Comparison of ENCODE assay signal across 7 cellular contexts in genomic region chr7:36037121-36037662, GRCh38.
A peak's percentile ranks its signal among the peaks of the same experiment; 100 is the strongest.
DNase-seq lines count a peak whose midpoint lies in the region; ATAC-seq, FAIRE-seq and TF ChIP-seq lines count a peak whose summit lies in the region.

No MANE protein-coding gene starts in this region.

- FAIRE-seq in K562 (lab: Jason Lieb, UNC) (no peak), keratinocyte (lab: Jason Lieb, UNC) (peak; percentile 93)

- POLR2A ChIA-PET in K562 (lab: Yijun Ruan, JAX): no interaction called here
- POLR2A ChIA-PET in activated CD8-positive, alpha-beta T cell treated with anti-CD3 and anti-CD28 coated beads, Interleukin-2, amount 10 ng/mL, durations not matched to agents 7 days and 5 days (lab: Charles Lee): no interaction called here

- no peaks in the 10 kb centered on the region for H3K36me3 ChIP-seq in K562 (ENCODE audit: control insufficient read depth, insufficient read depth, low read length)
- H3K36me3 ChIP-seq in keratinocyte (ENCODE audit: control insufficient read depth in 2 of 2, extremely low read depth in 1 of 2, insufficient read depth in 2 of 2, low read length in 2 of 2): no peaks in the 10 kb centered on the region
- no peaks in the 10 kb centered on the region for H3K36me3 ChIP-seq in thoracic aorta

- no peaks in the 10 kb centered on the region for H3K9me3 ChIP-seq in K562 (replicated peaks; ENCODE audit: control insufficient read depth, insufficient read depth, low read depth, low read length)
- H3K9me3 ChIP-seq in keratinocyte (ENCODE audit: control insufficient read depth, low read depth, low read length): no peaks in the 10 kb centered on the region
- no peaks in the 10 kb centered on the region for H3K9me3 ChIP-seq in thoracic aorta

- no peak for ATAC-seq in K562
- peak; percentile 73 for ATAC-seq in thoracic aorta (ENCODE audit: insufficient number of reproducible peaks, low FRiP score, low read depth)
- ATAC-seq in activated CD8-positive, alpha-beta T cell treated with anti-CD3 and anti-CD28 coated beads, Interleukin-2, amount 10 ng/mL, durations not matched to agents 7 days and 5 days: no peak

- 2% methylated on average over 11 of the region's 11 CpGs for WGBS in K562 (ENCODE audit: insufficient coverage, low coverage, missing lambda C conversion rate)

- no peak overlapping the region for H3K4me3 ChIP-seq in K562
- H3K4me3 ChIP-seq in keratinocyte (ENCODE audit: control insufficient read depth in 2 of 3, extremely low read depth in 1 of 3, insufficient read depth in 2 of 3, low read depth in 1 of 3, low read length in 3 of 3): no peak overlapping the region
- H3K4me3 ChIP-seq in thoracic aorta: peak overlapping the region; percentile 53

- H3K9me3 Mint-ChIP-seq in activated CD8-positive, alpha-beta T cell treated with anti-CD3 and anti-CD28 coated beads, Interleukin-2, amount 10 ng/mL, durations not matched to agents 7 days and 5 days (ENCODE audit: insufficient read depth): no peaks in the 10 kb centered on the region

- no peak overlapping the region for H3K27ac Mint-ChIP-seq in activated CD8-positive, alpha-beta T cell treated with anti-CD3 and anti-CD28 coated beads, Interleukin-2, amount 10 ng/mL, durations not matched to agents 7 days and 5 days

- no peaks in the 10 kb centered on the region for H3K36me3 Mint-ChIP-seq in activated CD8-positive, alpha-beta T cell treated with anti-CD3 and anti-CD28 coated beads, Interleukin-2, amount 10 ng/mL, durations not matched to agents 7 days and 5 days (ENCODE audit: low read depth)

- CTCF ChIA-PET in K562 (lab: Yijun Ruan, JAX; ENCODE audit: low intra/inter-chr PET ratio): no interaction called here
- CTCF ChIA-PET in activated CD8-positive, alpha-beta T cell treated with anti-CD3 and anti-CD28 coated beads, Interleukin-2, amount 10 ng/mL, durations not matched to agents 7 days and 5 days (lab: Charles Lee): no interaction called here

- H3K9ac ChIP-seq in K562 (ENCODE audit: insufficient read depth in 1 of 2, low read depth in 2 of 2, low read length in 2 of 2): no peak overlapping the region
- peak overlapping the region; percentile 20 for H3K9ac ChIP-seq in keratinocyte (ENCODE audit: control insufficient read depth, extremely low read depth, insufficient read depth, low read length)

- intact Hi-C loops in K562 (cut with micrococcal nuclease): no loop called here

- TF ChIP-seq CTCF in K562 (IDR thresholded peaks at IDR 0.05 in 2 of 3, conservative IDR thresholded peaks at IDR 0.05 in 1 of 3; ENCODE audit: insufficient read depth in 2 of 3, low read depth in 1 of 3, low read length in 3 of 3): no peak
- TF ChIP-seq CTCF in keratinocyte (optimal IDR thresholded peaks at IDR 0.05 in 1 of 3, IDR thresholded peaks at IDR 0.05 in 1 of 3, conservative IDR thresholded peaks at IDR 0.05 in 1 of 3; ENCODE audit: extremely low read depth in 1 of 3, insufficient read depth in 2 of 3, low read length in 3 of 3): no peak
- no peak for TF ChIP-seq CTCF in thoracic aorta (IDR thresholded peaks at IDR 0.05)

- no TSS peak for BruUV-seq in K562 (replicated peaks; lab: Mats Ljungman, UMichigan)

- H2AFZ ChIP-seq in K562 (ENCODE audit: low read depth, low read length) (no peak overlapping the region), keratinocyte (ENCODE audit: control insufficient read depth, low read length) (peak overlapping the region; percentile 47)

- H3K4me3 Mint-ChIP-seq in activated CD8-positive, alpha-beta T cell treated with anti-CD3 and anti-CD28 coated beads, Interleukin-2, amount 10 ng/mL, durations not matched to agents 7 days and 5 days: no peak overlapping the region

- no peaks in the 10 kb centered on the region for H4K20me1 ChIP-seq in K562 (replicated peaks; ENCODE audit: control insufficient read depth, insufficient read depth, low read length)
- H4K20me1 ChIP-seq in keratinocyte (ENCODE audit: control insufficient read depth, extremely low read depth, insufficient read depth, low read length): no peaks in the 10 kb centered on the region

- H3K4me1 ChIP-seq in K562 (replicated peaks in 1 of 2; ENCODE audit: control insufficient read depth in 2 of 2, insufficient read depth in 2 of 2, low read length in 2 of 2) (no peaks in the 10 kb centered on the region; a peak in 1 of 5 replicates), keratinocyte (ENCODE audit: control insufficient read depth, extremely low read depth, insufficient read depth, low read length) (peaks cover 38% of the 10 kb centered on the region), thoracic aorta (ENCODE audit: control insufficient read depth in 1 of 2, low read depth in 2 of 2) (peaks cover 10 to 39% of the 10 kb centered on the region in 2 donors)

- H3K27me3 ChIP-seq in K562 (ENCODE audit: control insufficient read depth in 2 of 2, insufficient read depth in 2 of 2, low read length in 2 of 2): peaks cover 16 to 48% of the 10 kb centered on the region in 2 experiments
- H3K27me3 ChIP-seq in keratinocyte (ENCODE audit: control insufficient read depth, extremely low read depth, insufficient read depth, low read length): no peaks in the 10 kb centered on the region
- H3K27me3 ChIP-seq in thoracic aorta (replicated peaks; ENCODE audit: insufficient read depth): no peaks in the 10 kb centered on the region

- in situ Hi-C loops in K562 (cut with MboI): no loop called here

- H3K9me1 ChIP-seq in K562 (ENCODE audit: control insufficient read depth, insufficient read depth, low read length) (peaks cover 2% of the 10 kb centered on the region), keratinocyte (ENCODE audit: control insufficient read depth, extremely low read depth, insufficient read depth, low read length) (no peaks in the 10 kb centered on the region)

- H3K4me2 ChIP-seq in K562 (ENCODE audit: insufficient read depth, low read length): no peak overlapping the region
- H3K4me2 ChIP-seq in keratinocyte (ENCODE audit: control insufficient read depth, extremely low read depth, insufficient read depth, low read depth, low read length): peak overlapping the region; percentile 49

- no peak for TF ChIP-seq RAD21 in K562 (CRISPR knock-in tag; conservative IDR thresholded peaks at IDR 0.05 in 1 of 2, IDR thresholded peaks at IDR 0.05 in 1 of 2)

- dilution Hi-C loops in keratinocyte (cut with MboI; ENCODE audit: extremely low pct_ligation_motif_present, low sequenced_read_pairs): no loop called here

- TF ChIP-seq POLR2A in K562 (conservative IDR thresholded peaks at IDR 0.05): no peak

- H3K79me2 ChIP-seq in K562 (ENCODE audit: control insufficient read depth, insufficient read depth, low read length) (no peaks in the 10 kb centered on the region), keratinocyte (ENCODE audit: control insufficient read depth, insufficient read depth, low read length) (no peaks in the 10 kb centered on the region)

- H3K27ac ChIP-seq in K562 (ENCODE audit: extremely low read depth, low read depth, low read length): no peak overlapping the region
- no peak overlapping the region for H3K27ac ChIP-seq in keratinocyte (ENCODE audit: control insufficient read depth, insufficient read depth, low read length)
- H3K27ac ChIP-seq in thoracic aorta: peak overlapping the region; percentile 62 to 80

- no peak for TF ChIP-seq EP300 in K562 (IDR thresholded peaks at IDR 0.05; ENCODE audit: low read length)

- peaks cover 16% of the 10 kb centered on the region for H3K27me3 Mint-ChIP-seq in activated CD8-positive, alpha-beta T cell treated with anti-CD3 and anti-CD28 coated beads, Interleukin-2, amount 10 ng/mL, durations not matched to agents 7 days and 5 days (ENCODE audit: low read depth)

- H3K4me1 Mint-ChIP-seq in activated CD8-positive, alpha-beta T cell treated with anti-CD3 and anti-CD28 coated beads, Interleukin-2, amount 10 ng/mL, durations not matched to agents 7 days and 5 days (ENCODE audit: low read depth): no peaks in the 10 kb centered on the region

- DNase-seq in KG1 (lab: John Stamatoyannopoulos, UW) (peak; percentile 6), K562 (ENCODE audit: extremely low read depth in 1 of 4, low spot score in 3 of 4) (peak in 1 of 4 experiments; percentile 11), keratinocyte (ENCODE audit: low read depth, low spot score) (peak; percentile 53), thoracic aorta (ENCODE audit: low spot score) (peak; percentile 46), HCEC 1CT (no peak), DMS153 (lab: John Stamatoyannopoulos, UW) (no peak)
- DNase-seq in activated CD8-positive, alpha-beta T cell treated with anti-CD3 and anti-CD28 coated beads, Interleukin-2, amount 10 ng/mL, durations not matched to agents 7 days and 5 days: no peak

TF ChIP-seq in K562, 482 proteins besides CTCF, POLR2A, EP300 and RAD21 (continues in another document):
- TF ChIP-seq GABPA (tag; conservative IDR thresholded peaks at IDR 0.05; ENCODE audit: low read depth): 0 out of 2 replicates have a peak, but pooled peaks have one; percentile 24
- TF ChIP-seq RFX1 (IDR thresholded peaks at IDR 0.05): peak; percentile 82
- no peak for TF ChIP-seq ZNF586 (CRISPR knock-in tag; conservative IDR thresholded peaks at IDR 0.05)
- TF ChIP-seq HES1 (IDR thresholded peaks at IDR 0.05; ENCODE audit: low read depth): no peak
- peak; percentile 96 for TF ChIP-seq FOXJ2 (tag; IDR thresholded peaks at IDR 0.05)
- no peak for TF ChIP-seq ZNF217 (CRISPR knock-in tag; IDR thresholded peaks at IDR 0.05)
- TF ChIP-seq NR2C2 (CRISPR knock-in tag; IDR thresholded peaks at IDR 0.05): no peak
- TF ChIP-seq NR2C2 (tag; IDR thresholded peaks at IDR 0.05): peak; percentile 73
- TF ChIP-seq SRSF9 (IDR thresholded peaks at IDR 0.05; ENCODE audit: borderline replicate concordance, low read depth, low read length): no peak
- TF ChIP-seq CEBPG (CRISPR knock-in tag; IDR thresholded peaks at IDR 0.05): no peak
- TF ChIP-seq CEBPG (tag; conservative IDR thresholded peaks at IDR 0.05 in 1 of 2, IDR thresholded peaks at IDR 0.05 in 1 of 2): peak; percentile 25 to 56; a peak in 2 of 4 replicates

Comparison
In these comparisons a context has a peak if more than half of its experiments do, and no peak if none do; other contexts are left out.
1. DNase-seq: peak in KG1 (single experiment), keratinocyte (single experiment) and thoracic aorta (single experiment); none in activated CD8-positive, alpha-beta T cell treated with anti-CD3 and anti-CD28 coated beads, Interleukin-2, amount 10 ng/mL, durations not matched to agents 7 days and 5 days (single experiment), HCEC 1CT (single experiment) and DMS153 (single experiment).
2. H3K27ac ChIP-seq: peak in thoracic aorta (2 of 2); none in K562 (single experiment) and keratinocyte (single experiment).